21 cellular contexts compared by ENCODE assay signal in genomic region chr3:10365791-10366190, GRCh38. TPM values are rescaled to one million over a fixed set of nuclear protein-coding genes. Genes with fewer than 3 reads are reported as not detected.
DNase-seq lines count a peak whose midpoint lies in the region; ATAC-seq and TF ChIP-seq lines count a peak whose summit lies in the region.
"Had no signal": no experiment of that assay in that cellular context is flagged by ENCODE, and none has a peak within 500 bp of the region (broad histone marks: within the 10 kb centered on the region; RNA-seq: fewer than 3 reads in every experiment).

No MANE protein-coding gene starts in this region.

- no peaks in the 10 kb centered on the region for H4K20me1 ChIP-seq in smooth muscle cell (ENCODE audit: low read depth)

- no peak overlapping the region for H3K4me3 ChIP-seq in RWPE2 (ENCODE audit: severe bottlenecking)
- no peak overlapping the region for H3K4me3 ChIP-seq in fibroblast of mammary gland (ENCODE audit: control insufficient read depth, low read depth, low read length)
- no peak overlapping the region for H3K4me3 ChIP-seq in smooth muscle cell
- H3K4me3 ChIP-seq: breast epithelium, left lung, spleen, upper lobe of left lung had no signal

- no peaks in the 10 kb centered on the region for H3K36me3 Mint-ChIP-seq in activated CD4-positive, alpha-beta T cell treated with anti-CD3 and anti-CD28 coated beads, Interleukin-2, amount 10 ng/mL, durations not matched to agents 24 days and 14 days (ENCODE audit: low read depth)
- H3K36me3 Mint-ChIP-seq: activated naive CD4-positive, alpha-beta T cell treated with anti-CD3 and anti-CD28 coated beads, Interleukin-2, amount 10 ng/mL, durations not matched to agents 7 days and 5 days; stimulated activated naive B cell treated with anti-CD40 and anti-IgM and Interleukin-4, amounts not matched to agents 10 μg/mL and 1 μg/mL and 100 μg/mL, for 72 hours had no signal

- H3K36me3 ChIP-seq in RWPE2 (ENCODE audit: low read depth) (no peaks in the 10 kb centered on the region), smooth muscle cell (ENCODE audit: low read depth) (no peaks in the 10 kb centered on the region)
- H3K36me3 ChIP-seq: breast epithelium, left lung, spleen, upper lobe of left lung had no signal

- no peak for TF ChIP-seq CTCF in RWPE2 (IDR thresholded peaks at IDR 0.05; ENCODE audit: poor library complexity, severe bottlenecking)
- no peak for TF ChIP-seq CTCF in fibroblast of mammary gland (conservative IDR thresholded peaks at IDR 0.05; ENCODE audit: control insufficient read depth, insufficient read depth, low read depth, low read length)
- TF ChIP-seq CTCF in smooth muscle cell (IDR thresholded peaks at IDR 0.05; ENCODE audit: borderline replicate concordance, insufficient read depth, poor library complexity, severe bottlenecking), result no peak

- H3K4me1 ChIP-seq in RWPE2 (ENCODE audit: insufficient read depth, poor library complexity, severe bottlenecking) (peaks cover 9% of the 10 kb centered on the region), smooth muscle cell (ENCODE audit: low read depth) (no peaks in the 10 kb centered on the region)
- H3K4me1 ChIP-seq: breast epithelium, left lung, spleen, upper lobe of left lung had no signal

- H3K4me2 ChIP-seq in smooth muscle cell, result peak overlapping the region; percentile 50

- H3K27ac Mint-ChIP-seq in activated CD4-positive, alpha-beta T cell treated with anti-CD3 and anti-CD28 coated beads, Interleukin-2, amount 10 ng/mL, durations not matched to agents 24 days and 14 days, result peak overlapping the region; percentile 39
- H3K27ac Mint-ChIP-seq: activated naive CD4-positive, alpha-beta T cell treated with anti-CD3 and anti-CD28 coated beads, Interleukin-2, amount 10 ng/mL, durations not matched to agents 7 days and 5 days; T-helper 17 cell had no signal

- H3K27me3 ChIP-seq in RWPE2 (ENCODE audit: insufficient read depth, poor library complexity, severe bottlenecking), result no peaks in the 10 kb centered on the region
- no peaks in the 10 kb centered on the region for H3K27me3 ChIP-seq in smooth muscle cell (ENCODE audit: low read depth)
- H3K27me3 ChIP-seq: left lung, upper lobe of left lung had no signal

- H3K4me1 Mint-ChIP-seq in activated CD4-positive, alpha-beta T cell treated with anti-CD3 and anti-CD28 coated beads, Interleukin-2, amount 10 ng/mL, durations not matched to agents 24 days and 14 days, result peaks cover 19% of the 10 kb centered on the region

- 66% methylated on average over 6 of the region's 6 CpGs for WGBS in smooth muscle cell (ENCODE audit: low lambda C conversion rate)

- peak overlapping the region; percentile 55 for H3K27ac ChIP-seq in RWPE2 (ENCODE audit: poor library complexity, severe bottlenecking)
- H3K27ac ChIP-seq in smooth muscle cell (ENCODE audit: low read depth), result peak overlapping the region; percentile 83
- H3K27ac ChIP-seq: breast epithelium, left lung, parathyroid adenoma, spleen, upper lobe of left lung had no signal

- H3K9me3 ChIP-seq in RWPE2 (ENCODE audit: severe bottlenecking) (no peaks in the 10 kb centered on the region), smooth muscle cell (replicated peaks; ENCODE audit: low read depth) (no peaks in the 10 kb centered on the region)

- peaks cover 7% of the 10 kb centered on the region for H3K9me3 Mint-ChIP-seq in activated CD4-positive, alpha-beta T cell treated with anti-CD3 and anti-CD28 coated beads, Interleukin-2, amount 10 ng/mL, durations not matched to agents 24 days and 14 days

- no peak overlapping the region for H2AFZ ChIP-seq in smooth muscle cell (ENCODE audit: low read depth)
- H2AFZ ChIP-seq: parathyroid adenoma had no signal

- no peaks in the 10 kb centered on the region for H3K79me2 ChIP-seq in smooth muscle cell (ENCODE audit: low read depth)
- H3K79me2 ChIP-seq: parathyroid adenoma had no signal

- intact Hi-C loops in activated CD4-positive, alpha-beta T cell treated with anti-CD3 and anti-CD28 coated beads, Interleukin-2, amount 10 ng/mL, durations not matched to agents 24 days and 14 days (cut with micrococcal nuclease), result loop anchor here (1.0 kb wide), 2 partner anchors 72 to 187 kb away; no protein-coding TSS in a partner anchor

- peaks cover 8% of the 10 kb centered on the region for H3K27me3 Mint-ChIP-seq in activated CD4-positive, alpha-beta T cell treated with anti-CD3 and anti-CD28 coated beads, Interleukin-2, amount 10 ng/mL, durations not matched to agents 24 days and 14 days

- no peak overlapping the region for H3K4me3 Mint-ChIP-seq in activated CD4-positive, alpha-beta T cell treated with anti-CD3 and anti-CD28 coated beads, Interleukin-2, amount 10 ng/mL, durations not matched to agents 24 days and 14 days
- H3K4me3 Mint-ChIP-seq: activated naive CD4-positive, alpha-beta T cell treated with anti-CD3 and anti-CD28 coated beads, Interleukin-2, amount 10 ng/mL, durations not matched to agents 7 days and 5 days; stimulated activated naive B cell treated with anti-CD40 and anti-IgM and Interleukin-4, amounts not matched to agents 10 μg/mL and 1 μg/mL and 100 μg/mL, for 72 hours; T-helper 17 cell had no signal

- ATAC-seq in RWPE2 (ENCODE audit: low read depth), result no peak
- no peak for ATAC-seq in left lobe of liver
- no peak for ATAC-seq in HG02870 (IDR thresholded peaks at IDR 0.05; ENCODE audit: unreplicated experiment)
- ATAC-seq: stimulated activated naive B cell treated with anti-CD40 and anti-IgM and Interleukin-4, amounts not matched to agents 10 μg/mL and 1 μg/mL and 100 μg/mL, for 72 hours; T-helper 17 cell had no signal

- DNase-seq in activated CD4-positive, alpha-beta T cell treated with anti-CD3 and anti-CD28 coated beads, Interleukin-2, amount 10 ng/mL, durations not matched to agents 24 days and 14 days, result peak; percentile 60
- DNase-seq in activated CD4-positive, alpha-beta T cell treated with anti-CD3 and anti-CD28 coated beads for 4 hours, result no peak
- no peak for DNase-seq in RWPE2 (ENCODE audit: low spot score)
- DNase-seq in fibroblast of mammary gland (ENCODE audit: low read depth), result peak; percentile 48
- no peak for DNase-seq in smooth muscle cell (lab: John Stamatoyannopoulos, UW; ENCODE audit: unreplicated experiment)
- no peak for DNase-seq in left lobe of liver (ENCODE audit: low spot score)
- no peak for DNase-seq in NCI-H1092 (lab: John Stamatoyannopoulos, UW)
- DNase-seq: activated CD4-positive, CD25-positive, alpha-beta regulatory T cell treated with anti-CD3 and anti-CD28 coated beads, Interleukin-2, amount 50 U/mL, for 72 hours; activated CD8-positive, alpha-beta memory T cell treated with anti-CD3 and anti-CD28 coated beads, Interleukin-2, amount 50 U/mL, for 48 hours; activated naive CD4-positive, alpha-beta T cell treated with anti-CD3 and anti-CD28 coated beads, Interleukin-2, amount 10 ng/mL, durations not matched to agents 7 days and 5 days; GM23248; left lung; NCI-H1436 treated with DMSO at 0.1 percent for 48 hours; SHP77 treated with DMSO at 0.1 percent for 48 hours; spleen; stimulated activated naive B cell treated with anti-CD40 and anti-IgM and Interleukin-4, amounts not matched to agents 10 μg/mL and 1 μg/mL and 100 μg/mL, for 72 hours; T-helper 17 cell had no signal

- H3K9ac ChIP-seq in smooth muscle cell (ENCODE audit: low read depth), result peak overlapping the region; percentile 23
- H3K9ac ChIP-seq: GM23248, parathyroid adenoma had no signal

- H3F3A ChIP-seq in smooth muscle cell (ENCODE audit: low read depth), result peaks cover 11% of the 10 kb centered on the region

RNA-seq across cellular contexts. Expression of gene SEC13, which starts 44.9 kb away (rescaled TPM):
- 128 and 131 TPM in 2 replicates for total RNA-seq in activated CD4-positive, alpha-beta T cell treated with anti-CD3 and anti-CD28 coated beads, Interleukin-2, amount 10 ng/mL, durations not matched to agents 24 days and 14 days
- total RNA-seq in smooth muscle cell, result 221 and 247 TPM in 2 replicates
- polyA plus RNA-seq in smooth muscle cell, result 400 and 476 TPM in 2 replicates
- total RNA-seq in left lobe of liver, result 67.9 TPM

Comparison
In these comparisons a context has a peak if more than half of its experiments do, and no peak if none do; other contexts are left out.
1. DNase-seq: peak in activated CD4-positive, alpha-beta T cell treated with anti-CD3 and anti-CD28 coated beads, Interleukin-2, amount 10 ng/mL, durations not matched to agents 24 days and 14 days (single experiment) and fibroblast of mammary gland (single experiment); none in activated CD4-positive, alpha-beta T cell treated with anti-CD3 and anti-CD28 coated beads for 4 hours (0 of 2), RWPE2 (single experiment), smooth muscle cell (single experiment), left lobe of liver (single experiment) and NCI-H1092 (single experiment).